Comparison of ENCODE assay signal across 14 cellular contexts in the genomic region with DNA sequence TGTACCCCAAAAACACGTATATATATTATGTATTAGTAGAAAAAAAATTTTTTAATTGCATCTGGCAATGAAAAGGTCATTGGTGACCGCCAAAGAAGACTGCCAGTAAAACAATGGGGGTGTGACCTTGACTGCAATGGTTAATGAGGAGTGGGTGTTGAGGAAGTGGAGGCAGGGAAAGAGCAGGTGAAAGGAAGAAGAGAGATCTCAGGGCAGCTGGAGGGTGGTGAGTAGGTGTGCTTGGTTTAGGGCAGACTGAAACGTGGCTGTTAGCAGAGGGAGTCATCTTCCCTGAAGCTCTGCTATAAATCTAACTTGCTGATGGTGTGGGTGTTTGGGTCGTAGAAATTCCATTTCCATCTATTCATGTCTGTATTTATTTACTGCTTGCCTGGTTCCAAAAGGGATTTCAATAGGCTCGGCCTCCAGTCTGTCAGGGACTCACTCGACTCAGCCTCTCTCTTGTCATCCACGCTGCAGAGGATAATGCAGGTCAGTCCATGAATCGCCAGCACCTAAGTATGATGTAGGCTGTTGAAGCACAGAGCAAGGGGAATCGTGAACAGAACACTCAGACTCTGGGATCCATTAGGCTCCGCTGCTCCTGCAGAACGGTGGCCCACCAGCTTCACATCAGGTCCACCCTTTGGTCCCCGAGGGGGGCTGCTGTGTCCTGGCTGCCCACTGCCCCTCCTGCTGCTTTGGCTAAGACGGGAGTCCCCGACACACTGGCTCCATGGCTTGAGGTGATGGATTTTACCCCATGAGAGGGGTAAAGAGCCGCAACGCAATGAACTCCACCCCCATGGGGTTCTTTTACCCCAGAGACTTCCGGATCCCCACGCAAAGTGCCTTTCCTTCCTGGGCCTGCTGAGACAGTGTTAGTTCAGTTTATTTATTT.
"Had no signal": no experiment of that assay in that cellular context is flagged by ENCODE, and none has a peak within 500 bp of the region (broad histone marks: within the 10 kb centered on the region; RNA-seq: fewer than 3 reads in every experiment).

No MANE protein-coding gene starts in this region.

- H3K36me3 ChIP-seq: brain microvascular endothelial cell, ovary, right lobe of liver had no signal

- ATAC-seq: activated CD8-positive, alpha-beta T cell treated with anti-CD3 and anti-CD28 coated beads for 36 hours; left ventricle myocardium superior; right lobe of liver had no signal

- H3K4me3 ChIP-seq: ovary, right lobe of liver had no signal

- H3K4me1 ChIP-seq: right lobe of liver had no signal

- DNase-seq: activated B cell treated with CpG ODN at 0.5 μM for 24 hours; activated CD4-positive, alpha-beta T cell treated with anti-CD3 and anti-CD28 coated beads for 48 hours; activated CD8-positive, alpha-beta memory T cell treated with anti-CD3 and anti-CD28 coated beads, Interleukin-2, amount 50 U/mL, for 48 hours; activated CD8-positive, alpha-beta T cell treated with anti-CD3 and anti-CD28 coated beads for 36 hours; activated gamma-delta T cell treated with Interleukin-2 at 50 U/mL for 16 hours; amygdala; brain microvascular endothelial cell; effector memory CD4-positive, alpha-beta T cell; left ventricle myocardium superior; mesendoderm; ovary; right lobe of liver; stimulated activated CD4-positive, alpha-beta T cell treated with anti-CD3 and anti-CD28 coated beads, Interleukin-1b, Interleukin-23, amount 100 ng/mL, for 48 hours; SW 1271 had no signal

- H3K27ac ChIP-seq: brain microvascular endothelial cell, ovary, right lobe of liver had no signal

- H3K9me3 ChIP-seq: ovary, right lobe of liver had no signal

- H3K27me3 ChIP-seq: ovary, right lobe of liver had no signal
